ENCODE assay signal across 20 cellular contexts in the genomic region with DNA sequence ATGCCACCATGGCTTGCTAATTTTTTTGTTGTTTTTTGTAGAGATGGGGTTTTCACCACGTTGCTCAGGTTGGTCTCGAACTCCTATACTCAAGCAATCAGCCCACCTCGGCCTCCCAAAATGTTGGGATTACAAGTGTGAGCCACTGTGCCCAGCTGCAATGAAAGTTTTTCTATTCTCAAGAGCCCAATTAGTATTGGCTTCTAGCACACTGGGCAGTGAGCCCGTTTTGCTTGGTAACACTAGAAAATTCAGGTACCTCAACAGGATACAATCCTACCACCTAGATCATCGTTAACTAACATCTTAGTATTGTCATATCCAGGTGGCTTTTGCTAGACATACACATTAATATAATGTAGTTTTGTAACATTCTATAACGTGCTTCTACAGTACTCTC. TPM values are rescaled to one million over a fixed set of nuclear protein-coding genes. Genes with fewer than 3 reads are reported as not detected.
A peak's percentile ranks its signal among the peaks of the same experiment; 100 is the strongest.
DNase-seq lines count a peak whose midpoint lies in the region; ATAC-seq and TF ChIP-seq lines count a peak whose summit lies in the region.
"Had no signal": no experiment of that assay in that cellular context is flagged by ENCODE, and none has a peak within 500 bp of the region (broad histone marks: within the 10 kb centered on the region; RNA-seq: fewer than 3 reads in every experiment).

No MANE protein-coding gene starts in this region.

- no peak for TF ChIP-seq POLR2A in thyroid gland (IDR thresholded peaks at IDR 0.05)

- no peaks in the 10 kb centered on the region for H3K36me3 ChIP-seq in thyroid gland
- H3K36me3 ChIP-seq: BLaER1 had no signal

- ATAC-seq in GM19395 (IDR thresholded peaks at IDR 0.05; ENCODE audit: unreplicated experiment), result no peak
- ATAC-seq: HCT116 had no signal

- H3K27ac ChIP-seq in thyroid gland, result no peak overlapping the region
- H3K27ac ChIP-seq: BLaER1 had no signal

- no peaks in the 10 kb centered on the region for H3K27me3 ChIP-seq in thyroid gland
- H3K27me3 ChIP-seq: BLaER1 had no signal

- WGBS in thyroid gland, 2 donors, result 50 to 59% methylated on average over 6 of the region's 6 CpGs

- DNase-seq in NCI-H1092 treated with DMSO at 0.1 percent for 48 hours (lab: John Stamatoyannopoulos, UW) (peak; percentile 4), NCI-H1092 (lab: John Stamatoyannopoulos, UW) (no peak), NCI-H2196 (lab: John Stamatoyannopoulos, UW; ENCODE audit: unreplicated experiment) (peak; percentile 5), NCI-H2196 treated with DMSO at 0.1 percent for 48 hours (lab: John Stamatoyannopoulos, UW; ENCODE audit: unreplicated experiment) (no peak), NCI-H2029 treated with DMSO at 0.1 percent for 48 hours (lab: John Stamatoyannopoulos, UW) (peak; percentile 43), thyroid gland (peak; percentile 55 to 68), dermis blood vessel endothelial cell (no peak)
- DNase-seq: 8988T; CD4-positive, alpha-beta memory T cell; DMS53; GDM1; H7; HFFc6; IMR-90 had no signal

- no peak overlapping the region for H3K4me3 ChIP-seq in thyroid gland (replicated peaks in 1 of 3)
- H3K4me3 ChIP-seq: BLaER1, GM23338 had no signal

- intact Hi-C loops in thyroid gland (cut with DNase I), result no loop called here

- H3K9me3 ChIP-seq in thyroid gland, result no peaks in the 10 kb centered on the region
- H3K9me3 ChIP-seq: BLaER1 had no signal

- peaks cover 0 to 3% of the 10 kb centered on the region in 2 donors for H3K4me1 ChIP-seq in thyroid gland

- no peak for TF ChIP-seq CTCF in thyroid gland (IDR thresholded peaks at IDR 0.05)

RNA-seq across cellular contexts. Expression of a gene that starts 19.0 kb away (rescaled TPM):
- total RNA-seq in thyroid gland (1 to 10 TPM in 1 of 4 donors, not detected in 3; 1.5 TPM), dermis blood vessel endothelial cell (not detected in 2 replicates)
- total RNA-seq: A673; CD4-positive, alpha-beta memory T cell; Daoy; GM23338; H7; HFFc6; IMR-90 had no signal

RNA-seq across cellular contexts. Expression of a gene that starts 27.3 kb away (rescaled TPM):
- total RNA-seq in thyroid gland (10 to 100 TPM in 3 of 4 donors, 1 to 10 TPM in 1; 5.8 to 25.7 (median 14.4) TPM), dermis blood vessel endothelial cell (31.7 and 36.8 TPM in 2 replicates)

RNA-seq across cellular contexts. Expression of a gene that starts 52.6 kb away (rescaled TPM):
- total RNA-seq in thyroid gland (under 1 TPM in 3 of 4 donors, not detected in 1; 0.13 to 0.39 (median 0.22) TPM), dermis blood vessel endothelial cell (0.17 and 0.74 TPM in 2 replicates)
- total RNA-seq: A673; CD4-positive, alpha-beta memory T cell; H7; HFFc6; IMR-90 had no signal

RNA-seq across cellular contexts. Expression of a gene that starts 56.0 kb away (rescaled TPM):
- total RNA-seq in thyroid gland (10 to 100 TPM; 26.6 to 59.1 (median 30.4) TPM), dermis blood vessel endothelial cell (16.2 and 17.0 TPM in 2 replicates)

Comparison
In these comparisons a context has a peak if more than half of its experiments do, and no peak if none do; other contexts are left out.
1. DNase-seq: peak in NCI-H1092 treated with DMSO at 0.1 percent for 48 hours (single experiment), NCI-H2196 (single experiment), NCI-H2029 treated with DMSO at 0.1 percent for 48 hours (single experiment) and thyroid gland (2 of 2); none in NCI-H1092 (single experiment), NCI-H2196 treated with DMSO at 0.1 percent for 48 hours (single experiment) and dermis blood vessel endothelial cell (single experiment).